Comparison of ENCODE assay signal across 9 cellular contexts in genomic region chr3:195897853-195898415, GRCh38. TPM values are rescaled to one million over a fixed set of nuclear protein-coding genes. Genes with fewer than 3 reads are reported as not detected.
DNase-seq lines count a peak whose midpoint lies in the region; TF ChIP-seq lines count a peak whose summit lies in the region.
"Had no signal": no experiment of that assay in that cellular context is flagged by ENCODE, and none has a peak within 500 bp of the region (broad histone marks: within the 10 kb centered on the region; RNA-seq: fewer than 3 reads in every experiment).

No MANE protein-coding gene starts in this region.

- H3K4ac ChIP-seq in mesenchymal stem cell (ENCODE audit: low read depth in 1 of 2, low read length in 2 of 2) = peak overlapping the region in 1 of 2 experiments; percentile 50

- H3K9me3 ChIP-seq in BLaER1 treated with 17β-estradiol and CSF1 and Interleukin-3, amounts not matched to agents 10 nM and 100 nM (replicated peaks in 1 of 11) = no peaks in the 10 kb centered on the region
- H3K9me3 ChIP-seq in mesenchymal stem cell (ENCODE audit: control insufficient read depth, low read length) (no peaks in the 10 kb centered on the region), tibial artery (no peaks in the 10 kb centered on the region), OCI-LY7 (ENCODE audit: low read length) (no peaks in the 10 kb centered on the region)

- H2BK5ac ChIP-seq in mesenchymal stem cell (ENCODE audit: low read depth, low read length, poor library complexity, severe bottlenecking) = no peak overlapping the region

- DNase-seq in GM20000 (ENCODE audit: low spot score) = peak; percentile 7
- no peak for DNase-seq in activated naive CD8-positive, alpha-beta T cell treated with anti-CD3 and anti-CD28 coated beads for 36 hours
- no peak for DNase-seq in mesenchymal stem cell
- DNase-seq in NCI-H2171 (lab: John Stamatoyannopoulos, UW) = no peak
- DNase-seq in tibial artery = no peak
- DNase-seq in OCI-LY7 (ENCODE audit: low spot score) = no peak
- DNase-seq: MV-4-11, occipital lobe had no signal

- no peaks in the 10 kb centered on the region for H3K9me2 ChIP-seq in OCI-LY7 (ENCODE audit: insufficient read depth, low read length)

- peaks cover 15 to 27% (median 19%) of the 10 kb centered on the region in 11 experiments; a peak in 21 of 22 replicates for H4K20me1 ChIP-seq in BLaER1 treated with 17β-estradiol and CSF1 and Interleukin-3, amounts not matched to agents 10 nM and 100 nM
- H4K20me1 ChIP-seq in OCI-LY7 (ENCODE audit: insufficient read depth, low read length) = no peaks in the 10 kb centered on the region

- H3K4me3 ChIP-seq in BLaER1 treated with 17β-estradiol and CSF1 and Interleukin-3, amounts not matched to agents 10 nM and 100 nM = peak overlapping the region in 1 of 10 experiments; percentile 26; a peak in 1 of 20 replicates
- no peak overlapping the region for H3K4me3 ChIP-seq in mesenchymal stem cell (ENCODE audit: insufficient read depth in 1 of 2, low read depth in 1 of 2, low read length in 2 of 2)
- no peak overlapping the region for H3K4me3 ChIP-seq in tibial artery
- H3K4me3 ChIP-seq in OCI-LY7 (ENCODE audit: low read depth, low read length, poor library complexity, severe bottlenecking) = no peak overlapping the region

- no peak overlapping the region for H2AFZ ChIP-seq in mesenchymal stem cell (ENCODE audit: low read depth, low read length)
- H2AFZ ChIP-seq in OCI-LY7 (ENCODE audit: low read length) = no peak overlapping the region

- peak overlapping the region; percentile 79 for H4K8ac ChIP-seq in mesenchymal stem cell (ENCODE audit: low read length)

- H3K4me2 ChIP-seq in BLaER1 treated with 17β-estradiol and CSF1 and Interleukin-3, amounts not matched to agents 10 nM and 100 nM = peak overlapping the region; percentile 65 to 100 (median 96)
- H3K4me2 ChIP-seq in mesenchymal stem cell (ENCODE audit: low read length, poor library complexity, severe bottlenecking) = no peak overlapping the region
- H3K4me2 ChIP-seq in OCI-LY7 (ENCODE audit: low read length) = no peak overlapping the region

- peak overlapping the region; percentile 5 for H3K4me3 Mint-ChIP-seq in activated naive CD8-positive, alpha-beta T cell treated with anti-CD3 and anti-CD28 coated beads for 36 hours

- no peaks in the 10 kb centered on the region for H3K9me3 Mint-ChIP-seq in activated naive CD8-positive, alpha-beta T cell treated with anti-CD3 and anti-CD28 coated beads for 36 hours

- peaks cover 56% of the 10 kb centered on the region for H3K4me1 Mint-ChIP-seq in activated naive CD8-positive, alpha-beta T cell treated with anti-CD3 and anti-CD28 coated beads for 36 hours

- TF ChIP-seq CTCF in GM20000 (IDR thresholded peaks at IDR 0.05; ENCODE audit: extremely low read depth, missing control alignments) = no peak
- no peak for TF ChIP-seq CTCF in tibial artery (IDR thresholded peaks at IDR 0.05)
- TF ChIP-seq CTCF in OCI-LY7 (conservative IDR thresholded peaks at IDR 0.05; ENCODE audit: low read length) = no peak

- peak overlapping the region; percentile 84 to 97 for H2BK12ac ChIP-seq in mesenchymal stem cell (ENCODE audit: low read length in 2 of 2)

- no peaks in the 10 kb centered on the region for H3K27me3 ChIP-seq in BLaER1 treated with 17β-estradiol and CSF1 and Interleukin-3, amounts not matched to agents 10 nM and 100 nM
- H3K27me3 ChIP-seq in mesenchymal stem cell (ENCODE audit: control insufficient read depth in 1 of 2, insufficient read depth in 1 of 2, low read length in 2 of 2) (no peaks in the 10 kb centered on the region), tibial artery (no peaks in the 10 kb centered on the region)

- H3K23ac ChIP-seq in mesenchymal stem cell (ENCODE audit: low read length in 2 of 2) = no peak overlapping the region

- WGBS in mesenchymal stem cell = 78% methylated on average over 11 of the region's 11 CpGs

- H2BK15ac ChIP-seq in mesenchymal stem cell (ENCODE audit: low read depth, poor library complexity, severe bottlenecking) = peak overlapping the region; percentile 74

- BruUV-seq in OCI-LY7 (replicated peaks; lab: Mats Ljungman, UMichigan) = no TSS peak

- CTCF ChIA-PET in OCI-LY7 (lab: Charles Lee; ENCODE audit: unreplicated experiment) = no interaction called here

- POLR2A ChIA-PET in OCI-LY7 (lab: Charles Lee) = no interaction called here

- peak overlapping the region in 7 of 11 experiments; percentile 13 to 59 (median 44); a peak in 10 of 22 replicates for H3K27ac ChIP-seq in BLaER1 treated with 17β-estradiol and CSF1 and Interleukin-3, amounts not matched to agents 10 nM and 100 nM
- H3K27ac ChIP-seq in mesenchymal stem cell (ENCODE audit: low read length, poor library complexity, severe bottlenecking) (no peak overlapping the region), tibial artery (peak overlapping the region in 1 of 2 donors; percentile 92), OCI-LY7 (ENCODE audit: low read depth, low read length, poor library complexity, severe bottlenecking) (no peak overlapping the region)

- H2AK5ac ChIP-seq in mesenchymal stem cell (ENCODE audit: low read length, severe bottlenecking) = peak overlapping the region; percentile 41

- H3K36me3 ChIP-seq in BLaER1 treated with 17β-estradiol and CSF1 and Interleukin-3, amounts not matched to agents 10 nM and 100 nM = no peaks in the 10 kb centered on the region
- H3K36me3 ChIP-seq in mesenchymal stem cell (ENCODE audit: control insufficient read depth in 1 of 2, insufficient read depth in 2 of 2, low read depth in 1 of 2, low read length in 2 of 2) = no peaks in the 10 kb centered on the region
- H3K36me3 ChIP-seq in tibial artery = no peaks in the 10 kb centered on the region
- H3K36me3 ChIP-seq in OCI-LY7 (ENCODE audit: insufficient read depth, low read length) = no peaks in the 10 kb centered on the region

- H3K79me2 ChIP-seq in OCI-LY7 (ENCODE audit: insufficient read depth, low read depth, low read length) = peaks cover 3% of the 10 kb centered on the region; the same call in 1 of the 2 replicates

- H3K14ac ChIP-seq in mesenchymal stem cell (ENCODE audit: low read length in 2 of 2) = no peak overlapping the region

- peaks cover 44% of the 10 kb centered on the region for H3K79me1 ChIP-seq in mesenchymal stem cell (replicated peaks; ENCODE audit: low read length, poor library complexity, severe bottlenecking)

- H3K4me1 ChIP-seq in BLaER1 treated with 17β-estradiol and CSF1 and Interleukin-3, amounts not matched to agents 10 nM and 100 nM = peaks cover 84 to 98% (median 90%) of the 10 kb centered on the region in 10 experiments
- H3K4me1 ChIP-seq in mesenchymal stem cell (ENCODE audit: control insufficient read depth, insufficient read depth, low read depth, low read length) (peaks cover 52% of the 10 kb centered on the region), tibial artery (peaks cover 7 to 65% (median 36%) of the 10 kb centered on the region in 4 donors), OCI-LY7 (ENCODE audit: insufficient read depth, low read length, poor library complexity, severe bottlenecking) (peaks cover 61% of the 10 kb centered on the region)

- H3K9ac ChIP-seq in BLaER1 treated with 17β-estradiol and CSF1 and Interleukin-3, amounts not matched to agents 10 nM and 100 nM = peak overlapping the region in 5 of 11 experiments; percentile 1 to 52 (median 24); a peak in 5 of 22 replicates
- H3K9ac ChIP-seq in mesenchymal stem cell (ENCODE audit: low read length) = no peak overlapping the region

- peak overlapping the region; percentile 47 to 85 for H3K18ac ChIP-seq in mesenchymal stem cell (ENCODE audit: low read depth in 1 of 2, low read length in 2 of 2)

- H3K27ac Mint-ChIP-seq in activated naive CD8-positive, alpha-beta T cell treated with anti-CD3 and anti-CD28 coated beads for 36 hours = peak overlapping the region; percentile 21

- intact Hi-C loops in tibial artery (cut with DNase I; ENCODE audit: low total_unique reads) (no loop called here), OCI-LY7 (cut with micrococcal nuclease; ENCODE audit: unreplicated experiment) (no loop called here)

- peaks cover 5% of the 10 kb centered on the region for H3K36me3 Mint-ChIP-seq in activated naive CD8-positive, alpha-beta T cell treated with anti-CD3 and anti-CD28 coated beads for 36 hours

- no peaks in the 10 kb centered on the region for H3K27me3 Mint-ChIP-seq in activated naive CD8-positive, alpha-beta T cell treated with anti-CD3 and anti-CD28 coated beads for 36 hours

- peak overlapping the region; percentile 94 for H2BK120ac ChIP-seq in mesenchymal stem cell (ENCODE audit: low read depth, low read length)

- peak overlapping the region; percentile 91 for H4K91ac ChIP-seq in mesenchymal stem cell (ENCODE audit: low read length)

RNA-seq across cellular contexts. Expression of gene TNK2, which starts 10.4 kb away (rescaled TPM):
- total RNA-seq in activated naive CD8-positive, alpha-beta T cell treated with anti-CD3 and anti-CD28 coated beads for 36 hours = 10 to 100 TPM; 34.6 to 35.1 TPM
- 11.7 TPM for polyA plus RNA-seq in mesenchymal stem cell (2013, experiment 1 of 2)
- polyA plus RNA-seq in mesenchymal stem cell (2013, experiment 2 of 2) = 11.4 TPM
- total RNA-seq in OCI-LY7 (2014; rRNA removed; shearing (Covaris generic)) = 32.9 and 43.6 TPM in 2 replicates
- 92.1 and 103 TPM in 2 replicates for total RNA-seq in OCI-LY7 (2022)

Comparison
In these comparisons a context has a peak if more than half of its experiments do, and no peak if none do; other contexts are left out.
1. H3K27ac ChIP-seq: peak in BLaER1 treated with 17β-estradiol and CSF1 and Interleukin-3, amounts not matched to agents 10 nM and 100 nM (7 of 11); none in mesenchymal stem cell (single experiment) and OCI-LY7 (single experiment).
2. H3K4me2 ChIP-seq: peak in BLaER1 treated with 17β-estradiol and CSF1 and Interleukin-3, amounts not matched to agents 10 nM and 100 nM (11 of 11); none in mesenchymal stem cell (single experiment) and OCI-LY7 (single experiment).